8 cellular contexts compared by ENCODE assay signal in genomic region chr11:36449566-36450390, GRCh38.
DNase-seq lines count a peak whose midpoint lies in the region; ATAC-seq and TF ChIP-seq lines count a peak whose summit lies in the region.

No MANE protein-coding gene starts in this region.

- ATAC-seq in GM21360 (IDR thresholded peaks at IDR 0.05; ENCODE audit: unreplicated experiment), result peak; percentile 76

- no peak overlapping the region for H3K4me3 ChIP-seq in CD4-positive, alpha-beta memory T cell (ENCODE audit: low read length in 2 of 2)
- H3K4me3 ChIP-seq in OCI-LY7 (ENCODE audit: low read depth, low read length, poor library complexity, severe bottlenecking) (peak overlapping the region; percentile 7), uterus (no peak overlapping the region)

- intact Hi-C loops in CD4-positive, alpha-beta memory T cell (cut with micrococcal nuclease), result no loop called here
- intact Hi-C loops in OCI-LY7 (cut with micrococcal nuclease; ENCODE audit: unreplicated experiment) (no loop called here), uterus (cut with DNase I; ENCODE audit: low total_unique reads) (no loop called here)

- H3K27ac ChIP-seq in CD4-positive, alpha-beta memory T cell (ENCODE audit: low read depth, low read length), result no peak overlapping the region
- H3K27ac ChIP-seq in OCI-LY7 (ENCODE audit: low read depth, low read length, poor library complexity, severe bottlenecking) (no peak overlapping the region), uterus (no peak overlapping the region)

- no peaks in the 10 kb centered on the region for H4K20me1 ChIP-seq in OCI-LY7 (ENCODE audit: insufficient read depth, low read length)

- H3K36me3 Mint-ChIP-seq in CD4-positive, alpha-beta memory T cell, result peaks cover 18 to 64% of the 10 kb centered on the region in 2 donors

- in situ Hi-C loops in GM13976 (cut with MboI; ENCODE audit: low sequenced_read_pairs, unreplicated experiment), result no loop called here

- CTCF ChIA-PET in CD4-positive, alpha-beta memory T cell (lab: Charles Lee; ENCODE audit: partially characterized antibody), result interaction anchor here (1.0 to 6.2 kb wide), 5 partner anchors 28 to 96 kb away, joined by 3 to 50 read pairs (median 6); no protein-coding TSS in a partner anchor
- CTCF ChIA-PET in OCI-LY7 (lab: Charles Lee; ENCODE audit: unreplicated experiment), result interaction anchor here (0.5 to 1.4 kb wide), 2 partner anchors 29 to 99 kb away, joined by 3 to 4 read pairs; no protein-coding TSS in a partner anchor

- no peaks in the 10 kb centered on the region for H3K79me2 ChIP-seq in OCI-LY7 (ENCODE audit: insufficient read depth, low read depth, low read length)

- BruUV-seq in OCI-LY7 (replicated peaks; lab: Mats Ljungman, UMichigan), result no TSS peak

- peak overlapping the region; percentile 28 to 83 (median 65) for H3K4me3 Mint-ChIP-seq in CD4-positive, alpha-beta memory T cell

- no peaks in the 10 kb centered on the region for H3K9me2 ChIP-seq in OCI-LY7 (ENCODE audit: insufficient read depth, low read length)

- H3K27me3 ChIP-seq in CD4-positive, alpha-beta memory T cell (ENCODE audit: insufficient read depth, low read length), result no peaks in the 10 kb centered on the region
- no peaks in the 10 kb centered on the region for H3K27me3 ChIP-seq in uterus

- H3K27me3 Mint-ChIP-seq in CD4-positive, alpha-beta memory T cell, result no peaks in the 10 kb centered on the region

- peaks cover 45 to 65% (median 57%) of the 10 kb centered on the region in 4 donors for H3K4me1 Mint-ChIP-seq in CD4-positive, alpha-beta memory T cell

- no peaks in the 10 kb centered on the region for H3K9me3 Mint-ChIP-seq in CD4-positive, alpha-beta memory T cell

- H3K36me3 ChIP-seq in CD4-positive, alpha-beta memory T cell (ENCODE audit: insufficient read depth, low read length), result peaks cover 4% of the 10 kb centered on the region
- H3K36me3 ChIP-seq in OCI-LY7 (ENCODE audit: insufficient read depth, low read length), result no peaks in the 10 kb centered on the region
- H3K36me3 ChIP-seq in uterus, result no peaks in the 10 kb centered on the region

- H3K9me3 ChIP-seq in CD4-positive, alpha-beta memory T cell (ENCODE audit: control insufficient read depth in 1 of 2, low read length in 2 of 2), result no peaks in the 10 kb centered on the region
- H3K9me3 ChIP-seq in OCI-LY7 (ENCODE audit: low read length) (no peaks in the 10 kb centered on the region), uterus (no peaks in the 10 kb centered on the region)

- H3K27ac Mint-ChIP-seq in CD4-positive, alpha-beta memory T cell, result peak overlapping the region in 6 of 7 donors; percentile 28 to 89 (median 69)

- TF ChIP-seq CTCF in OCI-LY7 (conservative IDR thresholded peaks at IDR 0.05; ENCODE audit: low read length) (no peak), GM13976 (IDR thresholded peaks at IDR 0.05; ENCODE audit: borderline replicate concordance, control extremely low read depth, extremely low read depth, insufficient read depth, missing control alignments) (no peak), uterus (IDR thresholded peaks at IDR 0.05) (no peak)

- peak overlapping the region; percentile 60 for H3K4me2 ChIP-seq in OCI-LY7 (ENCODE audit: low read length)

- H2AFZ ChIP-seq in OCI-LY7 (ENCODE audit: low read length), result peak overlapping the region; percentile 63

- peak in 1 of 5 donors; percentile 10 for DNase-seq in CD4-positive, alpha-beta memory T cell
- DNase-seq in OCI-LY7 (ENCODE audit: low spot score) (peak; percentile 20), kidney tubule cell (ENCODE audit: low spot score) (peak; percentile 35), GM13976 (ENCODE audit: low spot score) (no peak), T-helper 9 cell (no peak), uterus (no peak), NCI-H1417 treated with DMSO at 0.1 percent for 48 hours (lab: John Stamatoyannopoulos, UW) (no peak)

- H3K4me1 ChIP-seq in CD4-positive, alpha-beta memory T cell (ENCODE audit: insufficient read depth, low read length), result peaks cover 54% of the 10 kb centered on the region
- H3K4me1 ChIP-seq in OCI-LY7 (ENCODE audit: insufficient read depth, low read length, poor library complexity, severe bottlenecking), result peaks cover 9% of the 10 kb centered on the region
- no peaks in the 10 kb centered on the region for H3K4me1 ChIP-seq in uterus

- no peak for TF ChIP-seq POLR2A in uterus (IDR thresholded peaks at IDR 0.05)

- POLR2A ChIA-PET in CD4-positive, alpha-beta memory T cell (lab: Charles Lee; ENCODE audit: partially characterized antibody), result interaction anchor here (0.8 to 1.4 kb wide), 6 partner anchors 10 to 74 kb away, joined by 3 to 12 read pairs (median 3); no protein-coding TSS in a partner anchor
- POLR2A ChIA-PET in OCI-LY7 (lab: Charles Lee), result interaction anchor here (0.7 kb wide), 1 partner anchor 253 kb away, joined by 3 read pairs; no protein-coding TSS in a partner anchor

Comparison
In these comparisons a context has a peak if more than half of its experiments do, and no peak if none do; other contexts are left out.
1. DNase-seq: peak in OCI-LY7 (single experiment) and kidney tubule cell (single experiment); none in GM13976 (single experiment), T-helper 9 cell (single experiment), uterus (0 of 2) and NCI-H1417 treated with DMSO at 0.1 percent for 48 hours (single experiment).